ENCODE assay signal across 11 cellular contexts in the genomic region with DNA sequence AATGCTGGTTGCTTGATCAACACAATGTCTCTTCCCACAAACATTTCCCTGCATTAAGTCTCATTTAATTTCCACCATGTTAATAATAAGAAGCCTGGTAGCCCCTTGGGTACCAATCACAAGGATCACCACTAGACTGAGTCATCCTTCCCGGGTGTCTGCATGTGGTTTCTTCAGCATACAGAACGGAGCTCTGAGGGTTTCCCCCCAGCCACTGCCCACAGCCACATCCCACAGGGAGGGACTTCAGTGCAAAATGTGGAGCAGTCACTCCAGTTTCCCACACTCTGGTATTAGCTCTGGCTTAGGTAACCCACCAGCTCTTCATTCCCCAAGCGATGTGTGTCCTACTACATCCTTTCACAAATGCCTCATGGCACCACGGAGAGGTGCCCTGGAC. TPM values are rescaled to one million over a fixed set of nuclear protein-coding genes. Genes with fewer than 3 reads are reported as not detected.
DNase-seq lines count a peak whose midpoint lies in the region; ATAC-seq and TF ChIP-seq lines count a peak whose summit lies in the region.
"Had no signal": no experiment of that assay in that cellular context is flagged by ENCODE, and none has a peak within 500 bp of the region (broad histone marks: within the 10 kb centered on the region; RNA-seq: fewer than 3 reads in every experiment).

No MANE protein-coding gene starts in this region.

- no peak for TF ChIP-seq CTCF in GM12865 (IDR thresholded peaks at IDR 0.05; ENCODE audit: insufficient read depth, low read depth, low read length, missing control alignments)
- TF ChIP-seq CTCF in upper lobe of left lung (IDR thresholded peaks at IDR 0.05): no peak

- H3K4me1 ChIP-seq in upper lobe of left lung: peaks cover 4 to 8% (median 7%) of the 10 kb centered on the region in 4 donors

- no peak overlapping the region for H3K27ac Mint-ChIP-seq in activated CD4-positive, alpha-beta memory T cell treated with anti-CD3 and anti-CD28 coated beads, Interleukin-2, amount 10 ng/mL, durations not matched to agents 7 days and 5 days

- H3K9me3 Mint-ChIP-seq in activated CD4-positive, alpha-beta memory T cell treated with anti-CD3 and anti-CD28 coated beads, Interleukin-2, amount 10 ng/mL, durations not matched to agents 7 days and 5 days: no peaks in the 10 kb centered on the region

- peaks cover 23% of the 10 kb centered on the region for H3K4me1 Mint-ChIP-seq in activated CD4-positive, alpha-beta memory T cell treated with anti-CD3 and anti-CD28 coated beads, Interleukin-2, amount 10 ng/mL, durations not matched to agents 7 days and 5 days

- no peak overlapping the region for H3K4me3 ChIP-seq in GM12865 (ENCODE audit: low read depth, low read length)
- H3K4me3 ChIP-seq in upper lobe of left lung: no peak overlapping the region
- H3K4me3 ChIP-seq: stomach had no signal

- CTCF ChIA-PET in activated CD4-positive, alpha-beta memory T cell treated with anti-CD3 and anti-CD28 coated beads, Interleukin-2, amount 10 ng/mL, durations not matched to agents 7 days and 5 days (lab: Charles Lee): interaction anchor here (0.6 kb wide), 1 partner anchor 8 kb away, joined by 3 read pairs; no protein-coding TSS in a partner anchor

- DNase-seq in GM12865 (ENCODE audit: low read depth) (peak; percentile 34), kidney tubule cell (ENCODE audit: low spot score) (peak; percentile 58), upper lobe of left lung (no peak), anterior cingulate cortex (lab: John Stamatoyannopoulos, UW) (no peak), occipital lobe (lab: John Stamatoyannopoulos, UW) (no peak)
- DNase-seq in activated CD4-positive, alpha-beta memory T cell treated with anti-CD3 and anti-CD28 coated beads, Interleukin-2, amount 10 ng/mL, durations not matched to agents 7 days and 5 days: peak; percentile 74
- DNase-seq: NCI-H1105 treated with DMSO at 0.1 percent for 48 hours, NCI-H82, stomach had no signal

- no peaks in the 10 kb centered on the region for H3K9me3 ChIP-seq in upper lobe of left lung
- H3K9me3 ChIP-seq: stomach had no signal

- no peaks in the 10 kb centered on the region for H3K27me3 ChIP-seq in upper lobe of left lung

- no peak for TF ChIP-seq EP300 in upper lobe of left lung (IDR thresholded peaks at IDR 0.05)

- WGBS in upper lobe of left lung, 2 donors: 54 to 78% methylated on average over 4 of the region's 4 CpGs

- no peaks in the 10 kb centered on the region for H3K36me3 ChIP-seq in upper lobe of left lung
- H3K36me3 ChIP-seq: stomach had no signal

- ATAC-seq in GM21825 (IDR thresholded peaks at IDR 0.05; ENCODE audit: unreplicated experiment): peak; percentile 72
- ATAC-seq in upper lobe of left lung (ENCODE audit: low FRiP score in 2 of 2): no peak
- ATAC-seq: sciatic nerve had no signal

- H3K27ac ChIP-seq in upper lobe of left lung: no peak overlapping the region
- H3K27ac ChIP-seq: stomach had no signal

- H3K36me3 Mint-ChIP-seq in activated CD4-positive, alpha-beta memory T cell treated with anti-CD3 and anti-CD28 coated beads, Interleukin-2, amount 10 ng/mL, durations not matched to agents 7 days and 5 days (ENCODE audit: low read depth): no peaks in the 10 kb centered on the region

- no peak for TF ChIP-seq POLR2A in upper lobe of left lung (IDR thresholded peaks at IDR 0.05)

- POLR2A ChIA-PET in activated CD4-positive, alpha-beta memory T cell treated with anti-CD3 and anti-CD28 coated beads, Interleukin-2, amount 10 ng/mL, durations not matched to agents 7 days and 5 days (lab: Charles Lee): no interaction called here

- H3K27me3 Mint-ChIP-seq in activated CD4-positive, alpha-beta memory T cell treated with anti-CD3 and anti-CD28 coated beads, Interleukin-2, amount 10 ng/mL, durations not matched to agents 7 days and 5 days: peaks cover 48% of the 10 kb centered on the region

- H3K4me3 Mint-ChIP-seq in activated CD4-positive, alpha-beta memory T cell treated with anti-CD3 and anti-CD28 coated beads, Interleukin-2, amount 10 ng/mL, durations not matched to agents 7 days and 5 days: no peak overlapping the region

RNA-seq across cellular contexts. Expression of gene POLE4, which starts 42.7 kb away (rescaled TPM):
- total RNA-seq in activated CD4-positive, alpha-beta memory T cell treated with anti-CD3 and anti-CD28 coated beads, Interleukin-2, amount 10 ng/mL, durations not matched to agents 7 days and 5 days: 10 to 100 TPM; 39.9 to 49.4 TPM
- total RNA-seq in upper lobe of left lung: 10 to 100 TPM; 26.6 to 79.3 (median 34.0) TPM
- total RNA-seq in occipital lobe: 16.5 TPM

Comparison
In these comparisons a context has a peak if more than half of its experiments do, and no peak if none do; other contexts are left out.
1. DNase-seq: peak in GM12865 (single experiment), activated CD4-positive, alpha-beta memory T cell treated with anti-CD3 and anti-CD28 coated beads, Interleukin-2, amount 10 ng/mL, durations not matched to agents 7 days and 5 days (single experiment) and kidney tubule cell (single experiment); none in upper lobe of left lung (0 of 2), anterior cingulate cortex (0 of 58) and occipital lobe (single experiment).